Comparison of ENCODE assay signal across 9 cellular contexts in the genomic region with DNA sequence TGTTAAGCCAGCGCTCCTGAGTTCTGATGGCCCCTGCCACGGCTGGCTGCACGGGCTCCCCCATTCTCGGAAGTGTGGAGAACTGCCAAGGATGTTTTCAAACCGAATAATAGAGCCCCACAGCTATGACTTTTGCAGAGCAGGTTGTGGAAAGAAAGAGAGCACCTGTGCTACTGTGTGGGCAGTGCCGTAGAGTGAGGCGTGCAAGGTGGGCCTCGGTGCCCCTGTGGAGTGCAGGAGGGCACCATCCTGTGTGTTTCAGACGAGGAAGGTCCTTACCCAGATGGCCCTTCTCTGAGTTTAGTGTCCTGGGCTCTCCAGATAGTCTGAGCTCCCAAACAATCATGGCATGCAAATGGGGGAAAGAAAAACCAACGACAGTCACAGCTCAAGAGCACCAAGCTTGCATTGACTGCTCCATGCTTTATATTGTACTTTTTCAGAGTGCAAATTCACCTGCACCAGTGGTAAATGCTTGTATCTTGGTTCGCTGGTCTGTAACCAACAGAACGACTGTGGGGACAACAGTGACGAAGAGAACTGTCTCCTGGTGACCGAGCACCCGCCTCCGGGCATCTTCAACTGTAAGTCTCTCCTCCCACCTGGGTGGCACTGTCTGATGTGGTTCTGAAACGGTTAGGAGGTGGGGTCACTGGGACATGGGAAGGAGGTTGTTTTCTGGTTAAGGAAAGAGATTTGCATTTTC.
DNase-seq lines count a peak whose midpoint lies in the region; ATAC-seq and TF ChIP-seq lines count a peak whose summit lies in the region.
"Had no signal": no experiment of that assay in that cellular context is flagged by ENCODE, and none has a peak within 500 bp of the region (broad histone marks: within the 10 kb centered on the region; RNA-seq: fewer than 3 reads in every experiment).

No MANE protein-coding gene starts in this region.

- H3K4me1 ChIP-seq in BE2C: no peaks in the 10 kb centered on the region
- H3K4me1 ChIP-seq: Caco-2 had no signal

- peak overlapping the region; percentile 78 for H3K27ac Mint-ChIP-seq in activated naive CD8-positive, alpha-beta T cell treated with anti-CD3 and anti-CD28 coated beads, Interleukin-2, amount 50 U/mL, for 24 hours

- no peaks in the 10 kb centered on the region for H3K9me3 ChIP-seq in BE2C
- H3K9me3 ChIP-seq: Caco-2 had no signal

- peak overlapping the region; percentile 46 for H3K4me3 Mint-ChIP-seq in activated naive CD8-positive, alpha-beta T cell treated with anti-CD3 and anti-CD28 coated beads, Interleukin-2, amount 50 U/mL, for 24 hours

- no peaks in the 10 kb centered on the region for H3K36me3 ChIP-seq in BE2C

- peaks cover 1% of the 10 kb centered on the region for H3K36me3 Mint-ChIP-seq in activated naive CD8-positive, alpha-beta T cell treated with anti-CD3 and anti-CD28 coated beads, Interleukin-2, amount 50 U/mL, for 24 hours (ENCODE audit: low read depth)

- H3K27me3 Mint-ChIP-seq in activated naive CD8-positive, alpha-beta T cell treated with anti-CD3 and anti-CD28 coated beads, Interleukin-2, amount 50 U/mL, for 24 hours: no peaks in the 10 kb centered on the region

- DNase-seq in activated CD4-positive, alpha-beta T cell treated with anti-CD3 and anti-CD28 coated beads for 48 hours: peak; percentile 74
- DNase-seq in activated naive CD8-positive, alpha-beta T cell treated with anti-CD3 and anti-CD28 coated beads, Interleukin-2, amount 50 U/mL, for 24 hours: peak; percentile 53
- DNase-seq in stimulated activated CD4-positive, alpha-beta T cell treated with anti-CD3 and anti-CD28 coated beads, Interleukin-4, amount 100 ng/mL, for 24 hours: peak; percentile 64
- DNase-seq in BE2C: no peak
- no peak for DNase-seq in RPMI8226
- DNase-seq in NCI-H1694 (lab: John Stamatoyannopoulos, UW): no peak
- no peak for DNase-seq in NK-92 treated with Interleukin-12 subunit alpha and Interleukin-12 subunit beta, amount 100 ng/mL, for 24 hours (lab: John Stamatoyannopoulos, UW)
- DNase-seq: Caco-2 had no signal

- peaks cover 56% of the 10 kb centered on the region for H3K4me1 Mint-ChIP-seq in activated naive CD8-positive, alpha-beta T cell treated with anti-CD3 and anti-CD28 coated beads, Interleukin-2, amount 50 U/mL, for 24 hours

- ATAC-seq in GM21447 (IDR thresholded peaks at IDR 0.05; ENCODE audit: unreplicated experiment): peak; percentile 71
- ATAC-seq in activated naive CD8-positive, alpha-beta T cell treated with anti-CD3 and anti-CD28 coated beads, Interleukin-2, amount 50 U/mL, for 24 hours: peak; percentile 70

- no peak for TF ChIP-seq CTCF in BE2C (IDR thresholded peaks at IDR 0.05; ENCODE audit: low read depth, low read length)

- no peaks in the 10 kb centered on the region for H3K9me3 Mint-ChIP-seq in activated naive CD8-positive, alpha-beta T cell treated with anti-CD3 and anti-CD28 coated beads, Interleukin-2, amount 50 U/mL, for 24 hours

- H3K27me3 ChIP-seq in BE2C: no peaks in the 10 kb centered on the region

- H3K4me3 ChIP-seq in BE2C (ENCODE audit: low read depth, low read length): no peak overlapping the region

Comparison
In these comparisons a context has a peak if more than half of its experiments do, and no peak if none do; other contexts are left out.
1. DNase-seq: peak in activated CD4-positive, alpha-beta T cell treated with anti-CD3 and anti-CD28 coated beads for 48 hours (single experiment), activated naive CD8-positive, alpha-beta T cell treated with anti-CD3 and anti-CD28 coated beads, Interleukin-2, amount 50 U/mL, for 24 hours (single experiment) and stimulated activated CD4-positive, alpha-beta T cell treated with anti-CD3 and anti-CD28 coated beads, Interleukin-4, amount 100 ng/mL, for 24 hours (single experiment); none in BE2C (single experiment), RPMI8226 (single experiment), NCI-H1694 (single experiment) and NK-92 treated with Interleukin-12 subunit alpha and Interleukin-12 subunit beta, amount 100 ng/mL, for 24 hours (single experiment).